ENCODE assay signal across 10 cellular contexts in the genomic region with DNA sequence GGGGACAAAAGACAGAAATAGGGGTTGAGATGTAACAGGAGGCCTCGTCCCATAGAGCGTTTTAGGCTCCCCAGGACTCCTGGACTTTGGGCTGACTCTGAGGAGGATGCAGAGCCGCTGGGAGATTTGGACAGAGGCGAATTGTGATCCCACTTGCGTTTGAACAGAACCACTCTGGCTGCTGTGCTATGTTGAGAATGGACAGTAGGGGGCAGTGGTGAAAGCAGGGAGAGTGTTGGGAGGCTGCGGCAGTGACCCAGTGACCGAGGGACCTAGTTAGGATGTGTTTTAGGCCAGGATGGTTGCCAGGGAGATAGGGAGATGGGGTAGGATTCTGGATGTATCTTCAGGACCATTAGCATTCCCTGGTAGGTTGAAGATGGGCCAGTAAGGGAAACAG.
DNase-seq lines count a peak whose midpoint lies in the region; ATAC-seq, FAIRE-seq and TF ChIP-seq lines count a peak whose summit lies in the region.
"Had no signal": no experiment of that assay in that cellular context is flagged by ENCODE, and none has a peak within 500 bp of the region (broad histone marks: within the 10 kb centered on the region; RNA-seq: fewer than 3 reads in every experiment).

No MANE protein-coding gene starts in this region.

- H3K4me1 Mint-ChIP-seq in natural killer cell = no peaks in the 10 kb centered on the region
- no peaks in the 10 kb centered on the region for H3K4me1 Mint-ChIP-seq in natural killer cell treated with Interleukin-12 subunit alpha and Interleukin-12 subunit beta and Interleukin-15 and Interleukin-18, amount 100 ng/mL, for 72 hours (ENCODE audit: low read depth in 2 of 2)

- intact Hi-C loops in natural killer cell (cut with micrococcal nuclease) (no loop called here), Panc1 (cut with micrococcal nuclease; ENCODE audit: unreplicated experiment) (no loop called here)

- POLR2A ChIA-PET in Panc1 (lab: Charles Lee) = no interaction called here

- no peaks in the 10 kb centered on the region for H3K9me3 Mint-ChIP-seq in natural killer cell
- no peaks in the 10 kb centered on the region for H3K9me3 Mint-ChIP-seq in natural killer cell treated with Interleukin-12 subunit alpha and Interleukin-12 subunit beta and Interleukin-15 and Interleukin-18, amount 100 ng/mL, for 72 hours

- ATAC-seq in natural killer cell = no peak
- no peak for ATAC-seq in natural killer cell treated with Interleukin-12 subunit alpha and Interleukin-12 subunit beta and Interleukin-15 and Interleukin-18, amount 100 ng/mL, for 72 hours
- ATAC-seq in Panc1 = no peak
- no peak for ATAC-seq in foreskin keratinocyte

- no peak overlapping the region for H3K27ac Mint-ChIP-seq in natural killer cell
- no peak overlapping the region for H3K27ac Mint-ChIP-seq in natural killer cell treated with Interleukin-12 subunit alpha and Interleukin-12 subunit beta and Interleukin-15 and Interleukin-18, amount 100 ng/mL, for 72 hours

- DNase-seq in natural killer cell = no peak
- no peak for DNase-seq in natural killer cell treated with Interleukin-12 subunit alpha and Interleukin-12 subunit beta and Interleukin-15 and Interleukin-18, amount 100 ng/mL, for 72 hours (ENCODE audit: low spot score)
- no peak for DNase-seq in Panc1 (ENCODE audit: low read depth, low spot score)
- DNase-seq in foreskin keratinocyte = no peak
- DNase-seq in urothelium cell line (ENCODE audit: low spot score) = no peak
- no peak for DNase-seq in midbrain (lab: John Stamatoyannopoulos, UW)
- DNase-seq in effector CD8-positive, alpha-beta T cell (lab: John Stamatoyannopoulos, UW) = no peak
- DNase-seq in germinal center (ENCODE audit: low spot score) = no peak
- DNase-seq: central memory CD4-positive, alpha-beta T cell; NCI-H1048 had no signal

- H3K27ac ChIP-seq in Panc1 (ENCODE audit: low read length) (no peak overlapping the region), foreskin keratinocyte (no peak overlapping the region)

- no peak overlapping the region for H3K4me3 Mint-ChIP-seq in natural killer cell
- H3K4me3 Mint-ChIP-seq in natural killer cell treated with Interleukin-12 subunit alpha and Interleukin-12 subunit beta and Interleukin-15 and Interleukin-18, amount 100 ng/mL, for 72 hours = no peak overlapping the region

- TF ChIP-seq CTCF in natural killer cell (IDR thresholded peaks at IDR 0.05) (peak; percentile 17), Panc1 (IDR thresholded peaks at IDR 0.05) (peak; percentile 47), foreskin keratinocyte (conservative IDR thresholded peaks at IDR 0.05) (peak; percentile 34)

- H3K36me3 Mint-ChIP-seq in natural killer cell = no peaks in the 10 kb centered on the region
- H3K36me3 Mint-ChIP-seq in natural killer cell treated with Interleukin-12 subunit alpha and Interleukin-12 subunit beta and Interleukin-15 and Interleukin-18, amount 100 ng/mL, for 72 hours = no peaks in the 10 kb centered on the region

- CTCF ChIA-PET in Panc1 (lab: Charles Lee) = no interaction called here

- H3K27me3 ChIP-seq in Panc1 (ENCODE audit: control insufficient read depth, insufficient read depth, low read length) (no peaks in the 10 kb centered on the region; the same call in 1 of the 2 replicates), foreskin keratinocyte (peaks cover 2% of the 10 kb centered on the region)

- H3K9me3 ChIP-seq in Panc1 (ENCODE audit: control insufficient read depth, insufficient read depth, low read depth, low read length) = no peaks in the 10 kb centered on the region

- peak; percentile 48 for FAIRE-seq in urothelium cell line (lab: Jason Lieb, UNC)

- H3K27me3 Mint-ChIP-seq in natural killer cell (ENCODE audit: low read depth in 2 of 2) = no peaks in the 10 kb centered on the region
- no peaks in the 10 kb centered on the region for H3K27me3 Mint-ChIP-seq in natural killer cell treated with Interleukin-12 subunit alpha and Interleukin-12 subunit beta and Interleukin-15 and Interleukin-18, amount 100 ng/mL, for 72 hours

- no peak overlapping the region for H3K4me3 ChIP-seq in Panc1 (ENCODE audit: low read depth in 2 of 2, low read length in 2 of 2)

- BruUV-seq in Panc1 (replicated peaks; lab: Mats Ljungman, UMichigan) = no TSS peak

- H3K4me1 ChIP-seq in Panc1 (ENCODE audit: control insufficient read depth, insufficient read depth, low read length) = no peaks in the 10 kb centered on the region
- H3K4me1 ChIP-seq in foreskin keratinocyte = peaks cover 7% of the 10 kb centered on the region

- in situ Hi-C loops in Panc1 (cut with HindIII; ENCODE audit: low pct_unique_long_range_greater_than_20kb, low sequenced_read_pairs) = no loop called here

- H3K36me3 ChIP-seq in Panc1 (ENCODE audit: control insufficient read depth, insufficient read depth, low read length) = no peaks in the 10 kb centered on the region
